Comparison of ENCODE assay signal across 8 cellular contexts in the genomic region with DNA sequence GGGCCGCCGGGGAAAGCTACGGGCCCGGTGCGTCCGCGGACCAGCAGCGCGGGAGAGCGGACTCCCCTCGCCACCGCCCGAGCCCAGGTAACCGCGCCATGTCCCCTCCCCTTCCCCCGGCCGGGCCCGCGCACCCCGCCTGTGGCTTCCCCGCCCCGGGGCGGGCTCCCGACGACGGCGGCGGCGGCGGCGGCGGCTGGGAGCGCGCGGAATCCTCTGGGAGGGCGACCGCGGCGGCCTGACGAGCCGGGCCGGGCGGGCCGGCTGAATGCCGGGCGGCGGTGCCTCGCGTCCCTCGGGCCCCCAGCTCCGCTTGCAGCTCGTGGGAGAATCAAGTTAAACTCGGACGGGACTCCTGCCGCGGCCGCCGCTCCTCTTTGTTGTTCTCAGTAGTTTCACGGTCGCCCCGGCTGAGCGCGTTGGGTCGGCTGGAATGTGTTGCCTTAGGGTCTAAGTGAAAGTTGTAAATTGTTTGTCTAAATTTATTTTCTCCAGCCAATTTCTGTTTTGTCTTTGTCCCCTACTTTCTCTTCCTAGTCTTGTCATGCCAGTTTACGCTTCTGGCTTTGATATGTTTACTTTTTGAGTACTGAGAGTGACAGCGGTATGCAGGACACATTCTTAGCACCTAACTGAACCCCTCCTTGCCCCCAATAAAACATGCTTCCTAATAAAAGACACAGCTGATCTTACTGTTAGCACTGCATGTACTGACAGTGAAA. TPM values are rescaled to one million over a fixed set of nuclear protein-coding genes. Genes with fewer than 3 reads are reported as not detected.
DNase-seq lines count a peak whose midpoint lies in the region; ATAC-seq lines count a peak whose summit lies in the region.

No MANE protein-coding gene starts in this region.

- H3K4me2 ChIP-seq in mesenchymal stem cell (ENCODE audit: low read length, poor library complexity, severe bottlenecking) = peak overlapping the region; percentile 76

- no peaks in the 10 kb centered on the region for H3K9me3 ChIP-seq in mesenchymal stem cell (ENCODE audit: control insufficient read depth, low read length)

- H3K4me1 Mint-ChIP-seq in activated CD4-positive, alpha-beta memory T cell treated with anti-CD3 and anti-CD28 coated beads for 36 hours (ENCODE audit: low read depth) = peaks cover 65% of the 10 kb centered on the region

- intact Hi-C loops in activated CD4-positive, alpha-beta memory T cell treated with anti-CD3 and anti-CD28 coated beads for 36 hours (cut with micrococcal nuclease) = loop anchor here (1.0 to 5.0 kb wide), 5 partner anchors 57 to 167 kb away; a partner anchor contains a TSS

- no peak overlapping the region for H3K27ac ChIP-seq in mesenchymal stem cell (ENCODE audit: low read length, poor library complexity, severe bottlenecking)

- H3K14ac ChIP-seq in mesenchymal stem cell (ENCODE audit: low read length in 2 of 2) = peak overlapping the region in 1 of 2 experiments; percentile 87

- H2AK5ac ChIP-seq in mesenchymal stem cell (ENCODE audit: low read length, severe bottlenecking) = no peak overlapping the region

- H2BK5ac ChIP-seq in mesenchymal stem cell (ENCODE audit: low read depth, low read length, poor library complexity, severe bottlenecking) = peak overlapping the region; percentile 68

- peak overlapping the region; percentile 91 for H3K27ac Mint-ChIP-seq in activated CD4-positive, alpha-beta memory T cell treated with anti-CD3 and anti-CD28 coated beads for 36 hours

- peak; percentile 43 for ATAC-seq in HG02938 (IDR thresholded peaks at IDR 0.05; ENCODE audit: unreplicated experiment)

- H3K9ac ChIP-seq in mesenchymal stem cell (ENCODE audit: low read length) = peak overlapping the region; percentile 100

- no peaks in the 10 kb centered on the region for H3K9me3 Mint-ChIP-seq in activated CD4-positive, alpha-beta memory T cell treated with anti-CD3 and anti-CD28 coated beads for 36 hours

- no peak overlapping the region for H2BK12ac ChIP-seq in mesenchymal stem cell (ENCODE audit: low read length in 2 of 2)

- peak overlapping the region; percentile 80 to 87 for H3K4me3 ChIP-seq in mesenchymal stem cell (ENCODE audit: insufficient read depth in 1 of 2, low read depth in 1 of 2, low read length in 2 of 2)

- peaks cover 8 to 26% of the 10 kb centered on the region in 2 experiments for H3K36me3 ChIP-seq in mesenchymal stem cell (ENCODE audit: control insufficient read depth in 1 of 2, insufficient read depth in 2 of 2, low read depth in 1 of 2, low read length in 2 of 2)

- H3K79me1 ChIP-seq in mesenchymal stem cell (replicated peaks; ENCODE audit: low read length, poor library complexity, severe bottlenecking) = peaks cover 23% of the 10 kb centered on the region

- peak overlapping the region; percentile 99 for H3K4me3 Mint-ChIP-seq in activated CD4-positive, alpha-beta memory T cell treated with anti-CD3 and anti-CD28 coated beads for 36 hours

- H3K23ac ChIP-seq in mesenchymal stem cell (ENCODE audit: low read length in 2 of 2) = no peak overlapping the region

- POLR2A ChIA-PET in activated CD4-positive, alpha-beta memory T cell treated with anti-CD3 and anti-CD28 coated beads for 36 hours (lab: Charles Lee) = interaction anchor here (0.5 to 2.0 kb wide), 13 partner anchors 8 to 167 kb away, joined by 3 to 23 read pairs (median 5); a partner anchor contains a TSS

- peaks cover 18% of the 10 kb centered on the region for H3K36me3 Mint-ChIP-seq in activated CD4-positive, alpha-beta memory T cell treated with anti-CD3 and anti-CD28 coated beads for 36 hours

- H3K27me3 Mint-ChIP-seq in activated CD4-positive, alpha-beta memory T cell treated with anti-CD3 and anti-CD28 coated beads for 36 hours = no peaks in the 10 kb centered on the region

- peaks cover 5% of the 10 kb centered on the region for H3K4me1 ChIP-seq in mesenchymal stem cell (ENCODE audit: control insufficient read depth, insufficient read depth, low read depth, low read length)

- H3K4ac ChIP-seq in mesenchymal stem cell (ENCODE audit: low read depth in 1 of 2, low read length in 2 of 2) = peak overlapping the region; percentile 26 to 75

- DNase-seq in SIG-M5 treated with dmso at 0.1 percent for 504 hours (lab: John Stamatoyannopoulos, UW; ENCODE audit: unreplicated experiment) (peak; percentile 27), SIG-M5 (lab: John Stamatoyannopoulos, UW) (no peak), NCI-H2171 treated with DMSO at 0.1 percent for 48 hours (lab: John Stamatoyannopoulos, UW) (peak; percentile 54), mesenchymal stem cell (peak; percentile 65)
- peak; percentile 75 for DNase-seq in activated CD4-positive, alpha-beta memory T cell treated with anti-CD3 and anti-CD28 coated beads for 36 hours
- peak; percentile 45 for DNase-seq in effector CD8-positive, alpha-beta T cell (lab: John Stamatoyannopoulos, UW)
- DNase-seq in stimulated activated CD8-positive, alpha-beta memory T cell treated with anti-CD3 and anti-CD28 coated beads, Interleukin-12 subunit alpha, Interleukin-12 subunit beta, amount 100 ng/mL, for 1 hour (ENCODE audit: low read depth) = peak; percentile 42

- H4K91ac ChIP-seq in mesenchymal stem cell (ENCODE audit: low read length) = peak overlapping the region; percentile 99

- peak overlapping the region; percentile 72 to 97 for H3K18ac ChIP-seq in mesenchymal stem cell (ENCODE audit: low read depth in 1 of 2, low read length in 2 of 2)

- H2BK15ac ChIP-seq in mesenchymal stem cell (ENCODE audit: low read depth, poor library complexity, severe bottlenecking) = no peak overlapping the region

- H4K8ac ChIP-seq in mesenchymal stem cell (ENCODE audit: low read length) = peak overlapping the region; percentile 100

- peak overlapping the region; percentile 91 for H2BK120ac ChIP-seq in mesenchymal stem cell (ENCODE audit: low read depth, low read length)

- 1% methylated on average over 36 of the region's 66 CpGs for WGBS in mesenchymal stem cell

- no peaks in the 10 kb centered on the region for H3K27me3 ChIP-seq in mesenchymal stem cell (ENCODE audit: control insufficient read depth in 1 of 2, insufficient read depth in 1 of 2, low read length in 2 of 2)

- CTCF ChIA-PET in activated CD4-positive, alpha-beta memory T cell treated with anti-CD3 and anti-CD28 coated beads for 36 hours (lab: Charles Lee) = interaction anchor here (1.6 to 5.5 kb wide), 4 partner anchors 20 to 210 kb away, joined by 3 to 28 read pairs (median 15); a partner anchor contains a TSS

- peak overlapping the region; percentile 10 for H2AFZ ChIP-seq in mesenchymal stem cell (ENCODE audit: low read depth, low read length)

RNA-seq across cellular contexts. Expression of a gene that starts 0.7 kb away (rescaled TPM):
- total RNA-seq in activated CD4-positive, alpha-beta memory T cell treated with anti-CD3 and anti-CD28 coated beads for 36 hours = 10 to 100 TPM; 72.5 to 72.7 TPM
- polyA plus RNA-seq in mesenchymal stem cell (2013, experiment 1 of 2) = 42.1 TPM
- polyA plus RNA-seq in mesenchymal stem cell (2013, experiment 2 of 2) = 43.5 TPM
